Comparison of ENCODE assay signal across 1 cellular context in genomic region chr15:63895194-63895593, GRCh38.
TF ChIP-seq lines count a peak whose summit lies in the region.

No MANE protein-coding gene starts in this region.

TF ChIP-seq in K562, 482 proteins besides CTCF, POLR2A, EP300 and RAD21 (continued from another document and continues in another):
- TF ChIP-seq ZBTB11 (CRISPR knock-in tag; IDR thresholded peaks at IDR 0.05) (peak in 1 of 3 experiments; percentile 41; a peak in 1 of 6 replicates), VEZF1 (CRISPR knock-in tag; IDR thresholded peaks at IDR 0.05) (peak; percentile 78), ZNF717 (CRISPR knock-in tag; IDR thresholded peaks at IDR 0.05) (no peak), ARID1B (IDR thresholded peaks at IDR 0.05) (peak; percentile 96), TFAP4 (CRISPR knock-in tag; IDR thresholded peaks at IDR 0.05; ENCODE audit: borderline replicate concordance) (peak; percentile 48; the same call in 1 of the 2 replicates), RB1 (IDR thresholded peaks at IDR 0.05; ENCODE audit: low read depth) (peak; percentile 35; the same call in 1 of the 2 replicates), ZFP36 (IDR thresholded peaks at IDR 0.05; ENCODE audit: low read depth, low read length, partially characterized antibody) (peak; percentile 3), SIX5 (IDR thresholded peaks at IDR 0.05; ENCODE audit: borderline replicate concordance in 1 of 2, insufficient read depth in 1 of 2, low read depth in 1 of 2, low read length in 2 of 2) (no peak), MEIS2 (IDR thresholded peaks at IDR 0.05; ENCODE audit: partially characterized antibody) (peak; percentile 21), NCOA1 (IDR thresholded peaks at IDR 0.05; ENCODE audit: low read depth) (0 out of 2 replicates have a peak, but pooled peaks have one; percentile 38), ZNF395 (CRISPR knock-in tag; IDR thresholded peaks at IDR 0.05) (peak; percentile 57; the same call in 1 of the 2 replicates), HDAC2 (IDR thresholded peaks at IDR 0.05) (peak; percentile 50; the same call in 1 of the 2 replicates), ELF1 (tag; IDR thresholded peaks at IDR 0.05) (no peak), ZEB2 (IDR thresholded peaks at IDR 0.05) (peak; percentile 17; the same call in 1 of the 2 replicates), NR3C1 (CRISPR knock-in tag; IDR thresholded peaks at IDR 0.05) (no peak), MAFK (IDR thresholded peaks at IDR 0.05; ENCODE audit: low read length) (peak; percentile 22; the same call in 1 of the 2 replicates), CTBP1 (IDR thresholded peaks at IDR 0.05; ENCODE audit: borderline replicate concordance) (peak; percentile 81), CREM (IDR thresholded peaks at IDR 0.05; ENCODE audit: low read depth) (peak; percentile 64), JUND (IDR thresholded peaks at IDR 0.05; ENCODE audit: borderline replicate concordance, low read depth, low read length) (peak; percentile 64), JUND (tag; IDR thresholded peaks at IDR 0.05; ENCODE audit: borderline replicate concordance, low read depth, low read length) (peak; percentile 73; the same call in 1 of the 3 replicates), CHCHD3 (CRISPR knock-in tag; IDR thresholded peaks at IDR 0.05) (no peak), NBN (IDR thresholded peaks at IDR 0.05; ENCODE audit: low read depth) (peak; percentile 39; the same call in 1 of the 2 replicates), BRCA1 (IDR thresholded peaks at IDR 0.05) (no peak), BRCA1 (CRISPR knock-in tag; IDR thresholded peaks at IDR 0.05) (no peak), ESRRA (IDR thresholded peaks at IDR 0.05; ENCODE audit: borderline replicate concordance, low read depth) (peak; percentile 30; the same call in 1 of the 2 replicates), ATF6 (CRISPR knock-in tag; IDR thresholded peaks at IDR 0.05) (0 out of 2 replicates have a peak, but pooled peaks have one; percentile 74), TBL1XR1 (IDR thresholded peaks at IDR 0.05; ENCODE audit: low read length in 2 of 2) (peak; percentile 64 to 86; a peak in 3 of 4 replicates), MGA (IDR thresholded peaks at IDR 0.05) (peak; percentile 32; the same call in 1 of the 2 replicates), ZNF79 (CRISPR knock-in tag; IDR thresholded peaks at IDR 0.05; ENCODE audit: low read depth) (peak; percentile 24; the same call in 1 of the 2 replicates), GTF2F1 (IDR thresholded peaks at IDR 0.05; ENCODE audit: low read depth, low read length) (no peak), ZNF354B (CRISPR knock-in tag; IDR thresholded peaks at IDR 0.05) (no peak), RFX5 (IDR thresholded peaks at IDR 0.05; ENCODE audit: low read depth, low read length) (no peak), CCNT2 (IDR thresholded peaks at IDR 0.05; ENCODE audit: borderline replicate concordance, extremely low read depth, insufficient read length, low read depth, low read length) (peak; percentile 34), L3MBTL2 (IDR thresholded peaks at IDR 0.05) (peak; percentile 64), BRD9 (IDR thresholded peaks at IDR 0.05; ENCODE audit: low read depth, partially characterized antibody) (peak; percentile 18), RBM22 (IDR thresholded peaks at IDR 0.05; ENCODE audit: low read depth, low read length, poor library complexity, severe bottlenecking) (no peak), GATAD2A (IDR thresholded peaks at IDR 0.05) (0 out of 2 replicates have a peak, but pooled peaks have one; percentile 37), HLTF (IDR thresholded peaks at IDR 0.05) (no peak), NCOR1 (IDR thresholded peaks at IDR 0.05) (peak; percentile 83), NR0B1 (IDR thresholded peaks at IDR 0.05; ENCODE audit: partially characterized antibody) (no peak), ZNF282 (CRISPR knock-in tag; IDR thresholded peaks at IDR 0.05) (no peak)
